1 cellular context compared by ENCODE assay signal in genomic region chr10:103910442-103911000, GRCh38.
TF ChIP-seq lines count a peak whose summit lies in the region.

No MANE protein-coding gene starts in this region.

TF ChIP-seq in HepG2, 621 proteins besides CTCF, POLR2A, EP300 and RAD21:
- TF ChIP-seq MAFF (IDR thresholded peaks at IDR 0.05; ENCODE audit: low read depth, low read length) (peak; percentile 55; the same call in 1 of the 2 replicates), ZNF775 (CRISPR knock-in tag; IDR thresholded peaks at IDR 0.05; ENCODE audit: borderline replicate concordance) (no peak), MAFK (conservative IDR thresholded peaks at IDR 0.05 in 1 of 2, IDR thresholded peaks at IDR 0.05 in 1 of 2; ENCODE audit: low read length in 2 of 2) (peak; percentile 49 to 69), ZNF615 (CRISPR knock-in tag; IDR thresholded peaks at IDR 0.05; ENCODE audit: borderline replicate concordance) (no peak), ZFP41 (CRISPR knock-in tag; IDR thresholded peaks at IDR 0.05; ENCODE audit: borderline replicate concordance) (no peak), ATF4 (CRISPR knock-in tag; IDR thresholded peaks at IDR 0.05) (no peak), FOXA3 (CRISPR knock-in tag; IDR thresholded peaks at IDR 0.05) (no peak), ZNF644 (CRISPR knock-in tag; IDR thresholded peaks at IDR 0.05; ENCODE audit: low read depth) (no peak), MIER2 (CRISPR knock-in tag; IDR thresholded peaks at IDR 0.05) (no peak), STAT6 (CRISPR knock-in tag; IDR thresholded peaks at IDR 0.05; ENCODE audit: borderline replicate concordance) (no peak)
TF ChIP-seq in HepG2: peak in this region for 2.
